Comparison of ENCODE assay signal across 8 cellular contexts in the genomic region with DNA sequence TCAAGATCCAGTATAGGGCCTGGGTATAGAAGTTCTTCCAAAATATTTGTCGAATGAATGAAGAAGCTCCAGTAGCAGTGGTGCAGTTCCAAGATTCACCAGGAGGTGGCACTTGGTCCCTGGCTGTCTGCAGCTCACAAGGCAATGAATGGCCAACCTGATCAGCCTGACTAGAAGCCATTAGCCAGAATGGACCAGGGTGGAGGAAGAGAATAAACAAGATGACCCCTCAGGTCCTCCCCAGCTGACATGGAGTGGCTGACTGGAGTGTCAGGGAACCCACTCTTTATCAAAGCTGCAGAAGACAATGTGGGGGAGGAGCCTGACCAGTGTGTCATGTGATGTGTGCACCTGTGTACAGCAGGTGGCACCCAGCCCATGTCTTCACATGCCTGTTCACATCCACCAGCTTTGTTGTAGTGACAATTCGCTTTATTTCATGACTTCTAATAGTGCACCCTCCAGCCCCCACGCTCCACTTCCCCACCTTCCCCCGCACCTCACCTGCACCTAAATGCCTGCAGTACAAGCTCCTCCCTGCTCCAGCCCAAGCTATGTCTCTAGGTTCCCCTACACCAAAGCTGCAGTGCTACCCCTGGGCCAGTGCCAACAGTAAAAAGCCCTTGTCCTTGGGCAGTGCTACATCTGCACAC. TPM values are rescaled to one million over a fixed set of nuclear protein-coding genes. Genes with fewer than 3 reads are reported as not detected.
DNase-seq lines count a peak whose midpoint lies in the region; ATAC-seq and TF ChIP-seq lines count a peak whose summit lies in the region.

No MANE protein-coding gene starts in this region.

- no peaks in the 10 kb centered on the region for H3K27me3 ChIP-seq in WERI-Rb-1 (ENCODE audit: insufficient read depth, low read depth, severe bottlenecking)

- H3K9me3 ChIP-seq in WERI-Rb-1 (ENCODE audit: severe bottlenecking), result no peaks in the 10 kb centered on the region

- H3K36me3 Mint-ChIP-seq in MCF 10A (ENCODE audit: insufficient read depth, unreplicated experiment) (no peaks in the 10 kb centered on the region), immature natural killer cell (no peaks in the 10 kb centered on the region)

- peak overlapping the region; percentile 18; the same call in 1 of the 2 replicates for H3K27ac ChIP-seq in WERI-Rb-1

- ATAC-seq in GM19463 (IDR thresholded peaks at IDR 0.05; ENCODE audit: unreplicated experiment), result no peak

- TF ChIP-seq CTCF in AG09319 (IDR thresholded peaks at IDR 0.05; ENCODE audit: low read depth, low read length), result no peak; the same call in none of the 2 replicates
- peak; percentile 91 for TF ChIP-seq CTCF in WERI-Rb-1 (IDR thresholded peaks at IDR 0.05; ENCODE audit: low read depth, low read length)
- TF ChIP-seq CTCF in MCF 10A (IDR thresholded peaks at IDR 0.05; ENCODE audit: unreplicated experiment), result peak; percentile 96

- no TSS peak for BruUV-seq in MCF 10A (replicated peaks; lab: Mats Ljungman, UMichigan)

- intact Hi-C loops in MCF 10A (cut with micrococcal nuclease), result loop anchor here (1.0 to 10.0 kb wide), 8 partner anchors 36 to 296 kb away; partner anchors contain the start of genes AREL1 and FCF1

- no peak overlapping the region for H3K4me3 ChIP-seq in WERI-Rb-1 (ENCODE audit: low read depth, low read length)

- CTCF ChIA-PET in MCF 10A (lab: Yijun Ruan, JAX), result interaction anchor here (0.5 to 3.5 kb wide), 55 partner anchors 8 to 523 kb away, joined by 3 to 21 read pairs (median 4); partner anchors contain the start of genes AREL1 and FCF1

- H3K9me3 Mint-ChIP-seq in MCF 10A (ENCODE audit: unreplicated experiment), result no peaks in the 10 kb centered on the region
- no peaks in the 10 kb centered on the region for H3K9me3 Mint-ChIP-seq in immature natural killer cell

- DNase-seq in AG09319 (ENCODE audit: extremely low read depth, low read depth) (peak; percentile 72), GOT3 (lab: John Stamatoyannopoulos, UW) (peak; percentile 21), NCI-H2171 treated with DMSO at 0.1 percent for 48 hours (lab: John Stamatoyannopoulos, UW) (peak; percentile 97), WERI-Rb-1 (peak; percentile 82), MCF 10A (ENCODE audit: unreplicated experiment) (peak; percentile 85), immature natural killer cell (peak; percentile 80 to 83 (median 80))
- peak; percentile 92 for DNase-seq in stimulated activated CD4-positive, alpha-beta T cell treated with anti-CD3 and anti-CD28 coated beads, Interleukin-15, amount 100 ng/mL, for 24 hours

- H3K4me3 Mint-ChIP-seq in MCF 10A (ENCODE audit: unreplicated experiment), result no peak overlapping the region
- peak overlapping the region in 3 of 5 donors; percentile 16 to 39 (median 21) for H3K4me3 Mint-ChIP-seq in immature natural killer cell

- no peaks in the 10 kb centered on the region for H3K36me3 ChIP-seq in WERI-Rb-1

- H3K27me3 Mint-ChIP-seq in MCF 10A (ENCODE audit: insufficient read depth, unreplicated experiment) (no peaks in the 10 kb centered on the region), immature natural killer cell (ENCODE audit: low read depth in 3 of 3) (peaks cover 0 to 8% (median 6%) of the 10 kb centered on the region in 3 donors)

- H3K27ac Mint-ChIP-seq in MCF 10A (ENCODE audit: low read depth, unreplicated experiment), result no peak overlapping the region
- H3K27ac Mint-ChIP-seq in immature natural killer cell, result peak overlapping the region in 1 of 6 donors; percentile 9

- H3K4me1 Mint-ChIP-seq in MCF 10A (ENCODE audit: insufficient read depth, unreplicated experiment), result peaks cover 21% of the 10 kb centered on the region
- H3K4me1 Mint-ChIP-seq in immature natural killer cell, result peaks cover 26 to 27% of the 10 kb centered on the region in 2 donors

- POLR2A ChIA-PET in MCF 10A (lab: Yijun Ruan, JAX), result interaction anchor here (0.5 to 1.8 kb wide), 18 partner anchors 8 to 296 kb away, joined by 3 to 15 read pairs (median 4); partner anchors contain the start of genes AREL1, FCF1 and YLPM1

RNA-seq across cellular contexts. Expression of gene LTBP2, which starts 3.0 kb away (rescaled TPM):
- total RNA-seq in MCF 10A (2022), result 9.1 and 16.8 TPM in 2 replicates
- polyA plus RNA-seq in immature natural killer cell, result under 1 TPM; 0.29 to 0.66 (median 0.30) TPM

Comparison
In these comparisons a context has a peak if more than half of its experiments do, and no peak if none do; other contexts are left out.
1. DNase-seq: peak in every context shown above with its lines; median percentile 97 in NCI-H2171 treated with DMSO at 0.1 percent for 48 hours; 92 in stimulated activated CD4-positive, alpha-beta T cell treated with anti-CD3 and anti-CD28 coated beads, Interleukin-15, amount 100 ng/mL, for 24 hours; 85 in MCF 10A; 82 in WERI-Rb-1; 80 in immature natural killer cell; 72 in AG09319; 21 in GOT3.